1 cellular context compared by ENCODE assay signal in genomic region chr3:187292631-187293513, GRCh38.
TF ChIP-seq lines count a peak whose summit lies in the region.

No MANE protein-coding gene starts in this region.

TF ChIP-seq in K562, 482 proteins besides CTCF, POLR2A, EP300 and RAD21:
- TF ChIP-seq ZFP36 (IDR thresholded peaks at IDR 0.05; ENCODE audit: low read depth, low read length, partially characterized antibody) (peak; percentile 52), ZFPM2 (CRISPR knock-in tag; IDR thresholded peaks at IDR 0.05) (no peak), TRIM28 (IDR thresholded peaks at IDR 0.05) (no peak), RBM25 (IDR thresholded peaks at IDR 0.05; ENCODE audit: low read depth, low read length, severe bottlenecking) (peak; percentile 74), DNMT1 (IDR thresholded peaks at IDR 0.05) (no peak)
